ENCODE assay signal across 8 cellular contexts in the genomic region with DNA sequence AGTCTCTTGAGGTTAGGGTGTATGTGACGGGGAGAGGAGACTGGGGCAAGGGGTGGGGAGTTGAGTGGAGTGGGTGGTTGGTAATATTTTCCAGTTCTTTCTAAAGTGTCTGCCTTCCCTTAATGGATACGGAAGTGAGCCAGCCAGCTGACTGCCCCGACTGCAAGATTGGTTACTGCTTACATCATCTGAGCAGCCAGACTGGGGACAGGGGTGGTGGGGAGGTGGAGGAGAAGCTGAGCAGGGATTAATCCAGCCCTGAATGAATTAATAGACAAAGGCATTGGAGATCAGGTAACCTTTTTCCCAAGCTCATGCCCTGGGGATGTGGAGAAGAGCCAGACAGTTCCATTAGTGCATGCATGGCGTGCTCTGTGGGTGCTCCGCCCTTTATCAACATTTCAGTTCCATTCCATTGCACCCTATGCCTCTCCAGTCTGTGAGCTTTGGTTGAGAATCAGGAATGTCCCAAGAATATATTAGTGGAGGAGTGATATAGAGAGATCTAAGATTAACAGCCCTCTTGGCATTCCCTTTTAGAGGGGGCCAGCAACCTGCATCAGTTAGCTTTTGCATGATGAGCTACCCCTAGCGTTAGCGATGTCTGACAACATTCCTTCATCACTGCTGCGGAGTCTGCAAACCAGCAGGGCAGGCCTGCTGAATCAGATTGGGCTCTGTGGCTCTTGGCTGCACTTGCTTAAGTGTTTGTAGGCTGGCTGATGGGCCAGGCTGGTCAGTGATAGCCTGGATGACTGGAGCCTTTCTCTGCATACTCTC.
A peak's percentile ranks its signal among the peaks of the same experiment; 100 is the strongest.
DNase-seq lines count a peak whose midpoint lies in the region; ATAC-seq and TF ChIP-seq lines count a peak whose summit lies in the region.

No MANE protein-coding gene starts in this region.

- no peak for TF ChIP-seq CTCF in astrocyte of the spinal cord (IDR thresholded peaks at IDR 0.05; ENCODE audit: low read depth, low read length)
- peak; percentile 38 for TF ChIP-seq CTCF in kidney epithelial cell (IDR thresholded peaks at IDR 0.05; ENCODE audit: insufficient read depth, low read length, poor library complexity, severe bottlenecking)
- no peak for TF ChIP-seq CTCF in upper lobe of right lung (IDR thresholded peaks at IDR 0.05)

- no peak overlapping the region for H3K4me3 ChIP-seq in astrocyte of the spinal cord (ENCODE audit: low read depth, low read length)
- H3K4me3 ChIP-seq in kidney epithelial cell (ENCODE audit: low read depth, low read length) = no peak overlapping the region
- no peak overlapping the region for H3K4me3 ChIP-seq in upper lobe of right lung

- in situ Hi-C loops in astrocyte of the spinal cord (cut with HindIII; ENCODE audit: low sequenced_read_pairs) = no loop called here

- ATAC-seq in upper lobe of right lung (peak; percentile 68), HG03571 (IDR thresholded peaks at IDR 0.05; ENCODE audit: unreplicated experiment) (no peak), GM21526 (IDR thresholded peaks at IDR 0.05; ENCODE audit: low FRiP score, unreplicated experiment) (no peak)
- ATAC-seq in stimulated activated naive CD8-positive, alpha-beta T cell treated with anti-CD3 and anti-CD28 coated beads, Interleukin-15, Interleukin-2, amounts not matched to agents 100 U/mL and 50 U/mL, for 24 hours = no peak

- intact Hi-C loops in upper lobe of right lung (cut with DNase I) = no loop called here

- H3K27me3 ChIP-seq in kidney epithelial cell (ENCODE audit: control insufficient read depth, insufficient read depth, low read length) = no peaks in the 10 kb centered on the region
- no peaks in the 10 kb centered on the region for H3K27me3 ChIP-seq in upper lobe of right lung

- no peaks in the 10 kb centered on the region for H3K9me3 ChIP-seq in upper lobe of right lung

- H3K4me1 ChIP-seq in upper lobe of right lung = no peaks in the 10 kb centered on the region

- DNase-seq in NCI-H748 (lab: John Stamatoyannopoulos, UW; ENCODE audit: unreplicated experiment) = peak; percentile 41
- no peak for DNase-seq in NCI-H748 treated with DMSO at 0.1 percent for 48 hours (lab: John Stamatoyannopoulos, UW)
- peak; percentile 54 for DNase-seq in astrocyte of the spinal cord (ENCODE audit: low read depth, low spot score)
- peak; percentile 81 for DNase-seq in kidney epithelial cell (ENCODE audit: low read depth)
- no peak for DNase-seq in upper lobe of right lung
- no peak for DNase-seq in stimulated activated naive CD8-positive, alpha-beta T cell treated with anti-CD3 and anti-CD28 coated beads, Interleukin-15, Interleukin-2, amounts not matched to agents 100 U/mL and 50 U/mL, for 24 hours

- H3K36me3 ChIP-seq in kidney epithelial cell (ENCODE audit: control insufficient read depth, insufficient read depth, low read length) = no peaks in the 10 kb centered on the region
- no peaks in the 10 kb centered on the region for H3K36me3 ChIP-seq in upper lobe of right lung

- H3K27ac ChIP-seq in upper lobe of right lung = no peak overlapping the region

Comparison
In these comparisons a context has a peak if more than half of its experiments do, and no peak if none do; other contexts are left out.
1. DNase-seq: peak in NCI-H748 (single experiment), astrocyte of the spinal cord (single experiment) and kidney epithelial cell (single experiment); none in NCI-H748 treated with DMSO at 0.1 percent for 48 hours (single experiment), upper lobe of right lung (single experiment) and stimulated activated naive CD8-positive, alpha-beta T cell treated with anti-CD3 and anti-CD28 coated beads, Interleukin-15, Interleukin-2, amounts not matched to agents 100 U/mL and 50 U/mL, for 24 hours (single experiment).